ENCODE assay signal across 1 cellular context in the genomic region with DNA sequence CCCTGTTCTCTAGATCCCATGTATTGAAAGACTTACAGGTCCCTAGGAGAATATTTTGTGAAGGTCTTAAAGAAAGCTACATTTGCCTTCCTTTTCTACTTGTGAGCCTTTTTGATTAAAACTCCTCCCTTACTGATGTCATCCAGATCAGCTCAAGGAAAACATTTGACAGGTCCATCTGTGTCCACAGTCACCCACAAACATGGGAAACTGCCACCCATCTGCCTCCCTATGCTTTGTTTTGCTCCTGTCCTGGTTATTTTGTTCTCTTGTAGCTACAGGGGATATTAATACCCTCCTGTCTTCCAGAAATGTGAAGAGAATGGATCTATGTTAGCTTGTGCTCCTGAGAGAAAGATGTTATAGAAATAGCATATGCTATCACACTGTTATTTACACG.
TF ChIP-seq lines count a peak whose summit lies in the region.

No MANE protein-coding gene starts in this region.

TF ChIP-seq in HCT116, 20 proteins besides CTCF, POLR2A, EP300 and RAD21 (continued from another document):
- TF ChIP-seq POLR2AphosphoS5 (IDR thresholded peaks at IDR 0.05; ENCODE audit: low read depth, low read length): no peak
- TF ChIP-seq EZH2phosphoT487 (IDR thresholded peaks at IDR 0.05; ENCODE audit: borderline replicate concordance): no peak
- no peak for TF ChIP-seq SP1 (IDR thresholded peaks at IDR 0.05; ENCODE audit: low read depth)
- TF ChIP-seq CEBPB (IDR thresholded peaks at IDR 0.05; ENCODE audit: low read depth): no peak
- no peak for TF ChIP-seq ZNF274 (IDR thresholded peaks at IDR 0.05; ENCODE audit: low read depth, low read length)
- TF ChIP-seq SRF (IDR thresholded peaks at IDR 0.05; ENCODE audit: low read depth): no peak
- no peak for TF ChIP-seq ELF1 (IDR thresholded peaks at IDR 0.05; ENCODE audit: borderline replicate concordance, low read depth)
- TF ChIP-seq ZFX (IDR thresholded peaks at IDR 0.05): no peak
